ENCODE assay signal across 29 cellular contexts in genomic region chr3:139481116-139481515, GRCh38. TPM values are rescaled to one million over a fixed set of nuclear protein-coding genes. Genes with fewer than 3 reads are reported as not detected.
"Had no signal": no experiment of that assay in that cellular context is flagged by ENCODE, and none has a peak within 500 bp of the region (broad histone marks: within the 10 kb centered on the region; RNA-seq: fewer than 3 reads in every experiment).

No MANE protein-coding gene starts in this region.

- H3K79me2 ChIP-seq: hepatocyte had no signal

- H3K4me1 ChIP-seq: esophagus muscularis mucosa, tibial nerve had no signal

- H3K27me3 Mint-ChIP-seq: activated naive CD4-positive, alpha-beta T cell treated with anti-CD3 and anti-CD28 coated beads, Interleukin-2, amount 10 ng/mL, durations not matched to agents 7 days and 5 days; activated naive CD8-positive, alpha-beta T cell treated with anti-CD3 and anti-CD28 coated beads, Interleukin-2, amount 50 U/mL, for 24 hours; dendritic cell treated with granulocyte-macrophage colony-stimulating factor and Interleukin-4, amounts not matched to agents 40 ng/mL and 50 ng/mL, for 4 days; stimulated activated naive CD8-positive, alpha-beta T cell treated with anti-CD3 and anti-CD28 coated beads, Interleukin-15, Interleukin-2, amounts not matched to agents 100 ng/mL and 50 ng/mL, for 24 hours had no signal

- H3K27me3 ChIP-seq: esophagus muscularis mucosa, hepatocyte, tibial nerve had no signal

- H3K9me3 Mint-ChIP-seq: activated naive CD4-positive, alpha-beta T cell treated with anti-CD3 and anti-CD28 coated beads, Interleukin-2, amount 10 ng/mL, durations not matched to agents 7 days and 5 days; activated naive CD8-positive, alpha-beta T cell treated with anti-CD3 and anti-CD28 coated beads, Interleukin-2, amount 50 U/mL, for 24 hours; activated T-cell treated with anti-CD3 and anti-CD28 coated beads, Interleukin-2, amount 50 U/mL, for 4 hours; dendritic cell treated with granulocyte-macrophage colony-stimulating factor and Interleukin-4, amounts not matched to agents 40 ng/mL and 50 ng/mL, for 4 days; stimulated activated naive CD8-positive, alpha-beta T cell treated with anti-CD3 and anti-CD28 coated beads, Interleukin-15, Interleukin-2, amounts not matched to agents 100 ng/mL and 50 ng/mL, for 24 hours had no signal

- H3K4me3 ChIP-seq: esophagus muscularis mucosa, hepatocyte, lung, tibial nerve had no signal

- H3K4me1 Mint-ChIP-seq: activated naive CD4-positive, alpha-beta T cell treated with anti-CD3 and anti-CD28 coated beads, Interleukin-2, amount 10 ng/mL, durations not matched to agents 7 days and 5 days; activated naive CD8-positive, alpha-beta T cell treated with anti-CD3 and anti-CD28 coated beads, Interleukin-2, amount 50 U/mL, for 24 hours had no signal

- H3K27ac Mint-ChIP-seq: activated naive CD4-positive, alpha-beta T cell treated with anti-CD3 and anti-CD28 coated beads, Interleukin-2, amount 10 ng/mL, durations not matched to agents 7 days and 5 days; activated naive CD8-positive, alpha-beta T cell treated with anti-CD3 and anti-CD28 coated beads, Interleukin-2, amount 50 U/mL, for 24 hours; dendritic cell treated with granulocyte-macrophage colony-stimulating factor and Interleukin-4, amounts not matched to agents 40 ng/mL and 50 ng/mL, for 4 days; mesothelial cell of epicardium; nephron progenitor cell; stimulated activated naive CD8-positive, alpha-beta T cell treated with anti-CD3 and anti-CD28 coated beads, Interleukin-15, Interleukin-2, amounts not matched to agents 100 ng/mL and 50 ng/mL, for 24 hours had no signal

- DNase-seq: activated CD4-positive, alpha-beta T cell treated with anti-CD3 and anti-CD28 coated beads, Interleukin-2, amount 50 U/mL, for 1 hour; activated CD8-positive, alpha-beta memory T cell treated with anti-CD3 and anti-CD28 coated beads, Interleukin-2, amount 50 U/mL, for 4 hours; activated naive CD4-positive, alpha-beta T cell treated with anti-CD3 and anti-CD28 coated beads, Interleukin-2, amount 10 ng/mL, durations not matched to agents 7 days and 5 days; activated naive CD8-positive, alpha-beta T cell treated with anti-CD3 and anti-CD28 coated beads, Interleukin-2, amount 50 U/mL, for 24 hours; activated T-cell treated with anti-CD3 and anti-CD28 coated beads, Interleukin-2, amount 50 U/mL, for 4 hours; aorta; cerebellar nuclear complex; effector CD8-positive, alpha-beta T cell; foreskin fibroblast; islet precursor cell; left colon; nephron progenitor cell; nucleus accumbens; posterior cingulate gyrus; retina; stimulated activated CD4-positive, alpha-beta T cell treated with anti-CD3 and anti-CD28 coated beads, Interleukin-2, amount 100 ng/mL, for 24 hours; T-helper 1 cell; T1000 had no signal

- H3K27ac ChIP-seq: esophagus muscularis mucosa, hepatocyte, tibial nerve had no signal

- ATAC-seq: activated CD4-positive, CD25-positive, alpha-beta regulatory T cell treated with anti-CD3 and anti-CD28 coated beads, Interleukin-2, amount 50 U/mL, for 24 hours; activated naive CD8-positive, alpha-beta T cell treated with anti-CD3 and anti-CD28 coated beads, Interleukin-2, amount 50 U/mL, for 24 hours; activated T-cell treated with anti-CD3 and anti-CD28 coated beads, Interleukin-2, amount 50 U/mL, for 4 hours; left colon had no signal

- H3K36me3 ChIP-seq: esophagus muscularis mucosa had no signal

- H3K36me3 Mint-ChIP-seq: activated naive CD4-positive, alpha-beta T cell treated with anti-CD3 and anti-CD28 coated beads, Interleukin-2, amount 10 ng/mL, durations not matched to agents 7 days and 5 days had no signal

- H2AFZ ChIP-seq: hepatocyte had no signal

- H3K9me3 ChIP-seq: esophagus muscularis mucosa had no signal

- H3K4me2 ChIP-seq: hepatocyte had no signal

- H3K4me3 Mint-ChIP-seq: activated naive CD4-positive, alpha-beta T cell treated with anti-CD3 and anti-CD28 coated beads, Interleukin-2, amount 10 ng/mL, durations not matched to agents 7 days and 5 days; activated naive CD8-positive, alpha-beta T cell treated with anti-CD3 and anti-CD28 coated beads, Interleukin-2, amount 50 U/mL, for 24 hours; activated T-cell treated with anti-CD3 and anti-CD28 coated beads, Interleukin-2, amount 50 U/mL, for 4 hours; dendritic cell treated with granulocyte-macrophage colony-stimulating factor and Interleukin-4, amounts not matched to agents 40 ng/mL and 50 ng/mL, for 4 days; mesothelial cell of epicardium; nephron progenitor cell; stimulated activated naive CD8-positive, alpha-beta T cell treated with anti-CD3 and anti-CD28 coated beads, Interleukin-15, Interleukin-2, amounts not matched to agents 100 ng/mL and 50 ng/mL, for 24 hours had no signal

RNA-seq across cellular contexts. Expression of gene RBP2, which starts 4.8 kb away (rescaled TPM):
- total RNA-seq: activated T-cell treated with anti-CD3 and anti-CD28 coated beads, Interleukin-2, amount 50 U/mL, for 4 hours; aorta; bronchial epithelial cell; endothelial cell of umbilical vein; esophagus muscularis mucosa; mesothelial cell of epicardium; skeletal muscle tissue; tibial nerve had no signal
- polyA plus RNA-seq: endothelial cell of umbilical vein had no signal
